In the genomic region with DNA sequence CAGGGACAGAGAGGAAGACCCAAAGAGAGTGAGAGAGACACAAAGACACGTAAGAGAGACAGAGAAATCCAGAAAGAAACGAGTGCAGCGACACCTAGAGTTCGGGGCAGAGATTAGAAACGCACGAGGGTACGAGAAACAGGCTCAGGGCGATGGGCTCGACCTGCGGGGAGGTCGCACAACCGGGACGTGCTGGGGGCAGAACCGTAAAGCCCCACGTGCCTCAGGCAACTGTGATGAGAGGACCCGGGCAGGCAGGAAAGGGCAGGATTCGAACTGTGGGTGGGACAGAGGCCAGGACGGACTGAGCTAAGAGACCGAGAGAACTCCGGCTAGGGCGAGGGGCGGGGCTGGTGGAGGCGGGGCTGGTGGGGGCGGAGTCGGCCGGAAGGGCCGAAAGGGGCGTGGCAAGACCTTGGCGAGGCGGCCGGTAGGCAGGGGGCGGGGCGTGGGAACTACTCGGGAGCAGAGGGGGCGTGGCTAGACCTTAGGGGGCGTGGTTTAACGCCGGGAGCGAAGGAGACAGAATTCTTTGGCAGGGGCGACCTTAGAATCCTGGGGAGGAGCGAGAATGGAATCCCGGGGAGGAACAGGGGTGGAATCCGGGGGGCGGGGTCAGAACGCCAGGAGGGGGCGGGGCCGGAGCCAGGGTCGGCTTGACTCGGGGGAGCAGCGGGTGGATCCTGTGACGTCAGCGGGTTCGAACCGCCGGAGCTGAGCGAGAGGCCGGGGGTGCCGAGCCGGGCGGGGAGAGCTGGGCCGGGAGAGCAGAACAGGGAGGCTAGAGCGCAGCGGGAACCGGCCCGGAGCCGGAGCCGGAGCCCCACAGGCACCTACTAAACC, we compare ENCODE assay signal across 8 cellular contexts. TPM values are rescaled to one million over a fixed set of nuclear protein-coding genes. Genes with fewer than 3 reads are reported as not detected.
A peak's percentile ranks its signal among the peaks of the same experiment; 100 is the strongest.
DNase-seq lines count a peak whose midpoint lies in the region; ATAC-seq and TF ChIP-seq lines count a peak whose summit lies in the region.

A gene (plus strand): TSS at position 686 of the 843 bp plus-strand sequence. CDS start 229 bp downstream, outside the sequence.

- H3K79me2 ChIP-seq in DND-41 (ENCODE audit: insufficient read depth, low read length) (no peaks in the 10 kb centered on the region), OCI-LY3 (ENCODE audit: low read length) (no peaks in the 10 kb centered on the region)

- DNase-seq in DND-41, result peak; percentile 81
- DNase-seq in activated CD8-positive, alpha-beta memory T cell treated with anti-CD3 and anti-CD28 coated beads, Interleukin-2, amount 50 U/mL, for 48 hours, result peak; percentile 100
- DNase-seq in endothelial cell (ENCODE audit: low spot score), result peak; percentile 100
- DNase-seq in mesothelial cell of epicardium (ENCODE audit: low spot score in 2 of 2, unreplicated experiment in 2 of 2), result peak; percentile 100
- DNase-seq in stimulated activated CD8-positive, alpha-beta memory T cell treated with anti-CD3 and anti-CD28 coated beads, Interleukin-15, amount 100 ng/mL, for 1 hour (ENCODE audit: low read depth), result peak; percentile 43

- H3K27me3 ChIP-seq in DND-41 (ENCODE audit: insufficient read depth, low read length, poor library complexity) (no peaks in the 10 kb centered on the region), HUES64 (ENCODE audit: insufficient read depth, low read length) (peaks cover 3% of the 10 kb centered on the region; the same call in 1 of the 2 replicates), OCI-LY3 (ENCODE audit: low read depth, low read length) (peaks cover 2% of the 10 kb centered on the region; the same call in 1 of the 2 replicates)

- no peaks in the 10 kb centered on the region; the same call in 1 of the 2 replicates for H4K20me1 ChIP-seq in DND-41 (ENCODE audit: insufficient read depth, low read length)
- no peaks in the 10 kb centered on the region for H4K20me1 ChIP-seq in OCI-LY3 (ENCODE audit: insufficient read depth, low read length)

- H3K9me3 ChIP-seq in DND-41 (ENCODE audit: insufficient read depth, low read length, severe bottlenecking) (no peaks in the 10 kb centered on the region), HUES64 (ENCODE audit: insufficient read depth, low read depth, low read length) (no peaks in the 10 kb centered on the region), OCI-LY3 (ENCODE audit: insufficient read depth, low read length) (no peaks in the 10 kb centered on the region)

- H3K4me2 ChIP-seq in DND-41 (ENCODE audit: insufficient read depth, low read length) (peak within 1 kb of the TSS; percentile 75), OCI-LY3 (ENCODE audit: low read length) (peak within 1 kb of the TSS; percentile 68)

- H3K4me3 ChIP-seq in DND-41 (ENCODE audit: low read depth in 1 of 2, low read length in 2 of 2) (peak within 1 kb of the TSS; percentile 10 to 57; a peak in 3 of 4 replicates), HUES64 (ENCODE audit: low read length) (peak within 1 kb of the TSS; percentile 84), OCI-LY3 (ENCODE audit: low read length) (peak within 1 kb of the TSS; percentile 76)

- H3K4me3 Mint-ChIP-seq in endothelial cell (ENCODE audit: unreplicated experiment) (peak within 1 kb of the TSS; percentile 100), mesothelial cell of epicardium (peak within 1 kb of the TSS; percentile 99)

- H3K36me3 Mint-ChIP-seq in endothelial cell (ENCODE audit: low read depth, unreplicated experiment) (peaks cover 30% of the 10 kb centered on the region), mesothelial cell of epicardium (no peaks in the 10 kb centered on the region)

- no peaks in the 10 kb centered on the region for H3K9me3 Mint-ChIP-seq in endothelial cell (ENCODE audit: unreplicated experiment)
- no peaks in the 10 kb centered on the region for H3K9me3 Mint-ChIP-seq in mesothelial cell of epicardium

- H3K4me1 ChIP-seq in DND-41 (ENCODE audit: insufficient read depth, low read length) (peaks cover 26% of the 10 kb centered on the region), HUES64 (ENCODE audit: insufficient read depth, low read length) (peaks cover 12% of the 10 kb centered on the region; the same call in 1 of the 2 replicates), OCI-LY3 (ENCODE audit: low read length) (peaks cover 10% of the 10 kb centered on the region)

- WGBS in HUES64, result under 1% methylated on average over 67 of the region's 67 CpGs

- no peaks in the 10 kb centered on the region for H3K36me3 ChIP-seq in DND-41 (ENCODE audit: insufficient read depth, low read length)
- no peaks in the 10 kb centered on the region for H3K36me3 ChIP-seq in HUES64 (ENCODE audit: insufficient read depth, low read length)
- no peaks in the 10 kb centered on the region for H3K36me3 ChIP-seq in OCI-LY3 (replicated peaks; ENCODE audit: low read depth, low read length)

- ATAC-seq in DND-41 (ENCODE audit: insufficient read depth, low read depth), result peak; percentile 86
- ATAC-seq in HG02884 (IDR thresholded peaks at IDR 0.05; ENCODE audit: unreplicated experiment), result no peak

- H3K4me1 Mint-ChIP-seq in endothelial cell (ENCODE audit: unreplicated experiment) (peaks cover 37% of the 10 kb centered on the region), mesothelial cell of epicardium (peaks cover 28% of the 10 kb centered on the region)

- H3K27me3 Mint-ChIP-seq in endothelial cell (ENCODE audit: unreplicated experiment), result peaks cover 33% of the 10 kb centered on the region
- no peaks in the 10 kb centered on the region for H3K27me3 Mint-ChIP-seq in mesothelial cell of epicardium (ENCODE audit: low read depth)

- peak within 1 kb of the TSS; percentile 99 for H3K27ac Mint-ChIP-seq in endothelial cell (ENCODE audit: unreplicated experiment)
- peak within 1 kb of the TSS; percentile 100 for H3K27ac Mint-ChIP-seq in mesothelial cell of epicardium

- peak; percentile 91 for TF ChIP-seq CTCF in DND-41 (IDR thresholded peaks at IDR 0.05; ENCODE audit: borderline replicate concordance, extremely low read depth, low read length, poor library complexity, severe bottlenecking)
- peak; percentile 93 for TF ChIP-seq CTCF in OCI-LY3 (IDR thresholded peaks at IDR 0.05; ENCODE audit: low read depth, low read length)
- TF ChIP-seq CTCF in endothelial cell (IDR thresholded peaks at IDR 0.05; ENCODE audit: unreplicated experiment), result peak; percentile 27
- TF ChIP-seq CTCF in mesothelial cell of epicardium (IDR thresholded peaks at IDR 0.05; ENCODE audit: unreplicated experiment), result peak; percentile 40

- no peak within 1 kb of the TSS for H3K27ac ChIP-seq in DND-41 (ENCODE audit: low read length)
- H3K27ac ChIP-seq in HUES64 (ENCODE audit: low read depth, low read length), result peak within 1 kb of the TSS; percentile 100
- no peak within 1 kb of the TSS for H3K27ac ChIP-seq in OCI-LY3 (ENCODE audit: low read length)

- H2AFZ ChIP-seq in DND-41 (ENCODE audit: low read depth, low read length) (peak within 1 kb of the TSS; percentile 76), OCI-LY3 (ENCODE audit: low read depth, low read length) (peak within 1 kb of the TSS; percentile 77)

- H3K9ac ChIP-seq in DND-41 (ENCODE audit: low read depth, low read length), result peak within 1 kb of the TSS; percentile 49; the same call in 1 of the 2 replicates
- H3K9ac ChIP-seq in HUES64 (ENCODE audit: low read depth, low read length), result peak within 1 kb of the TSS; percentile 96
- peak within 1 kb of the TSS; percentile 20; the same call in 1 of the 2 replicates for H3K9ac ChIP-seq in OCI-LY3 (ENCODE audit: low read length)

RNA-seq across cellular contexts. Expression of the gene that starts here (rescaled TPM):
- 104 TPM for polyA plus RNA-seq in HUES64 (2013, experiment 1 of 2)
- polyA plus RNA-seq in HUES64 (2013, experiment 2 of 2), result 113 TPM
- total RNA-seq in endothelial cell (ENCODE audit: unreplicated experiment) (342 TPM), mesothelial cell of epicardium (291 to 300 TPM (median 299 TPM) in 3 replicates)

Comparison
In these comparisons a context has a peak if more than half of its experiments do, and no peak if none do; other contexts are left out.
1. DNase-seq: peak in every context shown above with its lines; median percentile 100 in activated CD8-positive, alpha-beta memory T cell treated with anti-CD3 and anti-CD28 coated beads, Interleukin-2, amount 50 U/mL, for 48 hours; 100 in endothelial cell; 100 in mesothelial cell of epicardium; 81 in DND-41; 43 in stimulated activated CD8-positive, alpha-beta memory T cell treated with anti-CD3 and anti-CD28 coated beads, Interleukin-15, amount 100 ng/mL, for 1 hour.
2. H3K4me3 ChIP-seq: peak in every context shown above with its lines; median percentile 84 in HUES64; 76 in OCI-LY3; 34 in DND-41.
3. H3K9ac ChIP-seq: peak in every context shown above with its lines; median percentile 96 in HUES64; 49 in DND-41; 20 in OCI-LY3.
4. CTCF ChIP-seq: peak in every context shown above with its lines; median percentile 93 in OCI-LY3; 91 in DND-41; 40 in mesothelial cell of epicardium; 27 in endothelial cell.